Comparison of ENCODE assay signal across 8 cellular contexts in the genomic region with DNA sequence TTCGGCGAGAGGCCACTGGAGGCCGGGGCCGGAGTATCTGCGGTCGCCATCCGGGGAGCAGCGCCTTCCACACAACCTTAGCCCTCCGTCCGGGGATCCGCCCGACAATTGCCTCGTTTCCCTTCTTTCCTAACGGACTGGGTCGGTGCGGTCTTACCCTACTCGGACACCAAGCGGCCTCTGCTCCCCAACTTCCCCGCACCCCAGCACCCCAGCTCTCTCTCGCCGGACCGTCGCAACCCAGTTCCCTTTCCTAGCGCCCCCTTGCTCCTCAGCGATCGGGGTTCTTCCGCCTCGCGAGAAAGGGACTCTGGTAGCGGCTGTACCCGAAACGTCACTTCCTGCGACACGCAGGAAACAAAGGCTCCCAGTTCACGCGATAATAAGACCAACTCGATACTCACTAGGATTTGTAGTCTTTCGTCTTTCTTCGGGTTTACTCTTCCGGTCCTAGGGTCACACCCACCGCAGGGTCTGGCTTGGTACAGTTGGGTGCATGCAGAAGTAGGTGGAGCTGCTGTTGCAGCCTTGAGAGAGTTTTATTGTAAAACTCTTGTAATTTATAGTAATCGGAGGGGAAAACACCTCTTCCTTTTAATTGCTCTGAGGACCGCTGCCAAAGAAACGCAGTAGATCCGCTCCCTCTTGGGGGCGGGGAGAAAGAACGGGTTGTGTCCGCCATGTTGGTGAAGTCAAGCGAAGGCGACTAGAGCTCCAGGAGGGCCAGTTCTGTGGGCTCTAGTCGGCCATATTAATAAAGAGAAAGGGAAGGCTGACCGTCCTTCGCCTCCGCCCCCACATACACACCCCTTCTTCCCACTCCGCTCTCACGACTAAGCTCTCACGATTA. TPM values are rescaled to one million over a fixed set of nuclear protein-coding genes. Genes with fewer than 3 reads are reported as not detected.
DNase-seq lines count a peak whose midpoint lies in the region; ATAC-seq and TF ChIP-seq lines count a peak whose summit lies in the region.

Gene THAP2 (plus strand): TSS at position 741 of the 850 bp plus-strand sequence. CDS start 209 bp downstream, outside the sequence.
Gene ZFC3H1 (minus strand): TSS at position 288 of the 850 bp plus-strand sequence. CDS start 238 bp downstream, at position 50.

- peak within 1 kb of the TSS; percentile 80 for H2AFZ ChIP-seq in OCI-LY3 (ENCODE audit: low read depth, low read length)

- peak within 1 kb of the TSS; percentile 91 for H3K4me2 ChIP-seq in OCI-LY3 (ENCODE audit: low read length)

- H3K27ac ChIP-seq in OCI-LY3 (ENCODE audit: low read length) (peak within 1 kb of the TSS; percentile 91), epithelial cell of prostate (peak within 1 kb of the TSS; percentile 97)

- H3K4me1 ChIP-seq in OCI-LY3 (ENCODE audit: low read length) (peaks cover 17% of the 10 kb centered on the region), mucosa of descending colon (ENCODE audit: low read depth) (peaks cover 23% of the 10 kb centered on the region)

- H3K27me3 ChIP-seq in OCI-LY3 (ENCODE audit: low read depth, low read length): no peaks in the 10 kb centered on the region

- peak; percentile 86 for ATAC-seq in GM21526 (IDR thresholded peaks at IDR 0.05; ENCODE audit: low FRiP score, unreplicated experiment)
- ATAC-seq in mucosa of descending colon: peak; percentile 91

- peak; percentile 30 for TF ChIP-seq CTCF in OCI-LY3 (IDR thresholded peaks at IDR 0.05; ENCODE audit: low read depth, low read length)
- TF ChIP-seq CTCF in mucosa of descending colon (IDR thresholded peaks at IDR 0.05): peak; percentile 9

- peaks cover 71% of the 10 kb centered on the region for H3K79me2 ChIP-seq in OCI-LY3 (ENCODE audit: low read length)

- H3K9ac ChIP-seq in OCI-LY3 (ENCODE audit: low read length): peak within 1 kb of the TSS; percentile 95

- H3K4me3 ChIP-seq in OCI-LY3 (ENCODE audit: low read length) (peak within 1 kb of the TSS; percentile 92), mucosa of descending colon (peak within 1 kb of the TSS; percentile 76)

- H4K20me1 ChIP-seq in OCI-LY3 (ENCODE audit: insufficient read depth, low read length): peaks cover 14% of the 10 kb centered on the region

- peak; percentile 100 for DNase-seq in DMS114 treated with DMSO at 0.1 percent for 48 hours (lab: John Stamatoyannopoulos, UW; ENCODE audit: unreplicated experiment)
- peak; percentile 68 for DNase-seq in HuH-7.5 (ENCODE audit: low spot score)
- DNase-seq in activated T-cell treated with anti-CD3 and anti-CD28 coated beads for 4 hours: peak; percentile 81
- peak; percentile 98 for DNase-seq in epithelial cell of prostate (ENCODE audit: low read depth, low spot score)
- DNase-seq in mucosa of descending colon: peak; percentile 92 to 96 (median 96)
- peak; percentile 75 for DNase-seq in stimulated activated CD8-positive, alpha-beta memory T cell treated with anti-CD3 and anti-CD28 coated beads, Interleukin-4, amount 100 ng/mL, for 24 hours (ENCODE audit: low read depth)

- peaks cover 23% of the 10 kb centered on the region for H3K36me3 ChIP-seq in OCI-LY3 (replicated peaks; ENCODE audit: low read depth, low read length)
- H3K36me3 ChIP-seq in mucosa of descending colon (ENCODE audit: low read depth): no peaks in the 10 kb centered on the region

- H3K9me3 ChIP-seq in OCI-LY3 (ENCODE audit: insufficient read depth, low read length) (no peaks in the 10 kb centered on the region), mucosa of descending colon (no peaks in the 10 kb centered on the region)

- intact Hi-C loops in mucosa of descending colon (cut with DNase I, micrococcal nuclease): no loop called here

RNA-seq across cellular contexts. Expression of gene THAP2, which starts in this region (rescaled TPM):
- 1 to 10 TPM; 3.2 to 4.6 (median 3.9) TPM for total RNA-seq in mucosa of descending colon

RNA-seq across cellular contexts. Expression of gene ZFC3H1, which starts in this region (rescaled TPM):
- 10 to 100 TPM; 49.0 to 64.1 (median 57.0) TPM for total RNA-seq in mucosa of descending colon

Comparison
In these comparisons a context has a peak if more than half of its experiments do, and no peak if none do; other contexts are left out.
1. Peak in every context shown above with its lines: DNase-seq, ATAC-seq, H3K4me3 ChIP-seq and H3K27ac ChIP-seq.